In genomic region chrX:65491620-65492019, GRCh38 we compare ENCODE assay signal across 11 cellular contexts.
"Had no signal": no experiment of that assay in that cellular context is flagged by ENCODE, and none has a peak within 500 bp of the region (broad histone marks: within the 10 kb centered on the region; RNA-seq: fewer than 3 reads in every experiment).

No MANE protein-coding gene starts in this region.

- FAIRE-seq: H1, H54 had no signal

- H3K9me3 ChIP-seq: HAP-1 had no signal

- H2AFZ ChIP-seq: GM23248, GM23338 had no signal

- H3K27ac ChIP-seq: GM23248 had no signal

- H3K4me3 ChIP-seq: GM23248, GM23338, HAP-1 had no signal

- H3K4me2 ChIP-seq: GM23338 had no signal

- DNase-seq: GM23248, GOT3, H7, H9, HCEC 1CT, HFFc6 had no signal

- H3K9ac ChIP-seq: GM23248 had no signal

- ATAC-seq: GM23338, HCT116 had no signal

- H3K36me3 ChIP-seq: HAP-1 had no signal
